ENCODE assay signal across 8 cellular contexts in genomic region chr2:229273384-229274338, GRCh38. TPM values are rescaled to one million over a fixed set of nuclear protein-coding genes. Genes with fewer than 3 reads are reported as not detected.
A peak's percentile ranks its signal among the peaks of the same experiment; 100 is the strongest.
DNase-seq lines count a peak whose midpoint lies in the region; ATAC-seq and TF ChIP-seq lines count a peak whose summit lies in the region.

No MANE protein-coding gene starts in this region.

- H3K4me1 Mint-ChIP-seq in activated T-helper 17 cell treated with anti-CD3 and anti-CD28 coated beads, Interleukin-2, amount 50 U/mL, for 72 hours = no peaks in the 10 kb centered on the region

- H3K27ac Mint-ChIP-seq in activated T-helper 17 cell treated with anti-CD3 and anti-CD28 coated beads, Interleukin-2, amount 50 U/mL, for 72 hours = no peak overlapping the region

- no peaks in the 10 kb centered on the region for H3K36me3 Mint-ChIP-seq in activated T-helper 17 cell treated with anti-CD3 and anti-CD28 coated beads, Interleukin-2, amount 50 U/mL, for 72 hours (ENCODE audit: low read depth)

- no peak overlapping the region for H3K4me3 Mint-ChIP-seq in activated T-helper 17 cell treated with anti-CD3 and anti-CD28 coated beads, Interleukin-2, amount 50 U/mL, for 72 hours

- H3K27me3 Mint-ChIP-seq in activated T-helper 17 cell treated with anti-CD3 and anti-CD28 coated beads, Interleukin-2, amount 50 U/mL, for 72 hours = peaks cover 33% of the 10 kb centered on the region

- ATAC-seq in GM21786 (IDR thresholded peaks at IDR 0.05; ENCODE audit: unreplicated experiment) = peak; percentile 77
- no peak for ATAC-seq in activated T-helper 17 cell treated with anti-CD3 and anti-CD28 coated beads, Interleukin-2, amount 50 U/mL, for 72 hours (replicated peaks)

- H3K9me3 Mint-ChIP-seq in activated T-helper 17 cell treated with anti-CD3 and anti-CD28 coated beads, Interleukin-2, amount 50 U/mL, for 72 hours = no peaks in the 10 kb centered on the region

- TF ChIP-seq CTCF in LNCAP (IDR thresholded peaks at IDR 0.05) (peak; percentile 74), epithelial cell of proximal tubule (conservative IDR thresholded peaks at IDR 0.05; ENCODE audit: low read depth, low read length) (peak; percentile 91)

- H3K4me3 ChIP-seq in epithelial cell of proximal tubule (ENCODE audit: low read depth, low read length) = peak overlapping the region; percentile 36

- DNase-seq in EH (ENCODE audit: low read depth) (peak; percentile 86), RKO (ENCODE audit: low spot score) (peak; percentile 76), epithelial cell of proximal tubule (ENCODE audit: low read depth) (peak; percentile 44), midbrain (lab: John Stamatoyannopoulos, UW) (peak; percentile 78)
- no peak for DNase-seq in activated CD4-positive, CD25-positive, alpha-beta regulatory T cell treated with anti-CD3 and anti-CD28 coated beads, Interleukin-2, amount 50 U/mL, for 72 hours

RNA-seq across cellular contexts. Expression of gene PID1, which starts 2.6 kb away (rescaled TPM):
- total RNA-seq in epithelial cell of proximal tubule = 0.69 and 1.9 TPM in 2 replicates
- not detected for total RNA-seq in activated T-helper 17 cell treated with anti-CD3 and anti-CD28 coated beads, Interleukin-2, amount 50 U/mL, for 72 hours
